Comparison of ENCODE assay signal across 1 cellular context in genomic region chr20:3727333-3728035, GRCh38.
A peak's percentile ranks its signal among the peaks of the same experiment; 100 is the strongest.
TF ChIP-seq lines count a peak whose summit lies in the region.

No MANE protein-coding gene starts in this region.

TF ChIP-seq in K562, 482 proteins besides CTCF, POLR2A, EP300 and RAD21:
- peak; percentile 27; the same call in 1 of the 2 replicates for TF ChIP-seq CTBP1 (IDR thresholded peaks at IDR 0.05; ENCODE audit: borderline replicate concordance)
- no peak for TF ChIP-seq STAT5A (IDR thresholded peaks at IDR 0.05; ENCODE audit: borderline replicate concordance, low read length)
- TF ChIP-seq C11orf30 (IDR thresholded peaks at IDR 0.05; ENCODE audit: low read depth), result peak; percentile 74; the same call in 1 of the 2 replicates
- 0 out of 2 replicates have a peak, but pooled peaks have one; percentile 8 for TF ChIP-seq ATF3 (IDR thresholded peaks at IDR 0.05)
- no peak for TF ChIP-seq ATF3 (CRISPR knock-in tag; conservative IDR thresholded peaks at IDR 0.05)
- no peak for TF ChIP-seq ZNF23 (CRISPR knock-in tag; IDR thresholded peaks at IDR 0.05)
- no peak for TF ChIP-seq E2F3 (CRISPR knock-in tag; IDR thresholded peaks at IDR 0.05)
- 0 out of 2 replicates have a peak, but pooled peaks have one; percentile 20 for TF ChIP-seq RAD51 (IDR thresholded peaks at IDR 0.05; ENCODE audit: borderline replicate concordance, low read depth)
- peak; percentile 55; the same call in 1 of the 2 replicates for TF ChIP-seq USF1 (CRISPR knock-in tag; IDR thresholded peaks at IDR 0.05)
- TF ChIP-seq, protein P1, sequence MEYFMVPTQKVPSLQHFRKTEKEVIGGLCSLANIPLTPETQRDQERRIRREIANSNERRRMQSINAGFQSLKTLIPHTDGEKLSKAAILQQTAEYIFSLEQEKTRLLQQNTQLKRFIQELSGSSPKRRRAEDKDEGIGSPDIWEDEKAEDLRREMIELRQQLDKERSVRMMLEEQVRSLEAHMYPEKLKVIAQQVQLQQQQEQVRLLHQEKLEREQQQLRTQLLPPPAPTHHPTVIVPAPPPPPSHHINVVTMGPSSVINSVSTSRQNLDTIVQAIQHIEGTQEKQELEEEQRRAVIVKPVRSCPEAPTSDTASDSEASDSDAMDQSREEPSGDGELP (CRISPR knock-in tag; IDR thresholded peaks at IDR 0.05; ENCODE audit: borderline replicate concordance), result peak; percentile 30; the same call in 1 of the 2 replicates
- TF ChIP-seq MAFK (IDR thresholded peaks at IDR 0.05; ENCODE audit: low read length), result 0 out of 2 replicates have a peak, but pooled peaks have one; percentile 19
- TF ChIP-seq ZNF316 (IDR thresholded peaks at IDR 0.05), result peak; percentile 78
- peak; percentile 63 for TF ChIP-seq MAFG (tag; conservative IDR thresholded peaks at IDR 0.05)
- TF ChIP-seq, protein P2, sequence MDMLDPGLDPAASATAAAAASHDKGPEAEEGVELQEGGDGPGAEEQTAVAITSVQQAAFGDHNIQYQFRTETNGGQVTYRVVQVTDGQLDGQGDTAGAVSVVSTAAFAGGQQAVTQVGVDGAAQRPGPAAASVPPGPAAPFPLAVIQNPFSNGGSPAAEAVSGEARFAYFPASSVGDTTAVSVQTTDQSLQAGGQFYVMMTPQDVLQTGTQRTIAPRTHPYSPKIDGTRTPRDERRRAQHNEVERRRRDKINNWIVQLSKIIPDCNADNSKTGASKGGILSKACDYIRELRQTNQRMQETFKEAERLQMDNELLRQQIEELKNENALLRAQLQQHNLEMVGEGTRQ (CRISPR knock-in tag; IDR thresholded peaks at IDR 0.05), result peak; percentile 39; the same call in 1 of the 2 replicates
- TF ChIP-seq, protein P3, sequence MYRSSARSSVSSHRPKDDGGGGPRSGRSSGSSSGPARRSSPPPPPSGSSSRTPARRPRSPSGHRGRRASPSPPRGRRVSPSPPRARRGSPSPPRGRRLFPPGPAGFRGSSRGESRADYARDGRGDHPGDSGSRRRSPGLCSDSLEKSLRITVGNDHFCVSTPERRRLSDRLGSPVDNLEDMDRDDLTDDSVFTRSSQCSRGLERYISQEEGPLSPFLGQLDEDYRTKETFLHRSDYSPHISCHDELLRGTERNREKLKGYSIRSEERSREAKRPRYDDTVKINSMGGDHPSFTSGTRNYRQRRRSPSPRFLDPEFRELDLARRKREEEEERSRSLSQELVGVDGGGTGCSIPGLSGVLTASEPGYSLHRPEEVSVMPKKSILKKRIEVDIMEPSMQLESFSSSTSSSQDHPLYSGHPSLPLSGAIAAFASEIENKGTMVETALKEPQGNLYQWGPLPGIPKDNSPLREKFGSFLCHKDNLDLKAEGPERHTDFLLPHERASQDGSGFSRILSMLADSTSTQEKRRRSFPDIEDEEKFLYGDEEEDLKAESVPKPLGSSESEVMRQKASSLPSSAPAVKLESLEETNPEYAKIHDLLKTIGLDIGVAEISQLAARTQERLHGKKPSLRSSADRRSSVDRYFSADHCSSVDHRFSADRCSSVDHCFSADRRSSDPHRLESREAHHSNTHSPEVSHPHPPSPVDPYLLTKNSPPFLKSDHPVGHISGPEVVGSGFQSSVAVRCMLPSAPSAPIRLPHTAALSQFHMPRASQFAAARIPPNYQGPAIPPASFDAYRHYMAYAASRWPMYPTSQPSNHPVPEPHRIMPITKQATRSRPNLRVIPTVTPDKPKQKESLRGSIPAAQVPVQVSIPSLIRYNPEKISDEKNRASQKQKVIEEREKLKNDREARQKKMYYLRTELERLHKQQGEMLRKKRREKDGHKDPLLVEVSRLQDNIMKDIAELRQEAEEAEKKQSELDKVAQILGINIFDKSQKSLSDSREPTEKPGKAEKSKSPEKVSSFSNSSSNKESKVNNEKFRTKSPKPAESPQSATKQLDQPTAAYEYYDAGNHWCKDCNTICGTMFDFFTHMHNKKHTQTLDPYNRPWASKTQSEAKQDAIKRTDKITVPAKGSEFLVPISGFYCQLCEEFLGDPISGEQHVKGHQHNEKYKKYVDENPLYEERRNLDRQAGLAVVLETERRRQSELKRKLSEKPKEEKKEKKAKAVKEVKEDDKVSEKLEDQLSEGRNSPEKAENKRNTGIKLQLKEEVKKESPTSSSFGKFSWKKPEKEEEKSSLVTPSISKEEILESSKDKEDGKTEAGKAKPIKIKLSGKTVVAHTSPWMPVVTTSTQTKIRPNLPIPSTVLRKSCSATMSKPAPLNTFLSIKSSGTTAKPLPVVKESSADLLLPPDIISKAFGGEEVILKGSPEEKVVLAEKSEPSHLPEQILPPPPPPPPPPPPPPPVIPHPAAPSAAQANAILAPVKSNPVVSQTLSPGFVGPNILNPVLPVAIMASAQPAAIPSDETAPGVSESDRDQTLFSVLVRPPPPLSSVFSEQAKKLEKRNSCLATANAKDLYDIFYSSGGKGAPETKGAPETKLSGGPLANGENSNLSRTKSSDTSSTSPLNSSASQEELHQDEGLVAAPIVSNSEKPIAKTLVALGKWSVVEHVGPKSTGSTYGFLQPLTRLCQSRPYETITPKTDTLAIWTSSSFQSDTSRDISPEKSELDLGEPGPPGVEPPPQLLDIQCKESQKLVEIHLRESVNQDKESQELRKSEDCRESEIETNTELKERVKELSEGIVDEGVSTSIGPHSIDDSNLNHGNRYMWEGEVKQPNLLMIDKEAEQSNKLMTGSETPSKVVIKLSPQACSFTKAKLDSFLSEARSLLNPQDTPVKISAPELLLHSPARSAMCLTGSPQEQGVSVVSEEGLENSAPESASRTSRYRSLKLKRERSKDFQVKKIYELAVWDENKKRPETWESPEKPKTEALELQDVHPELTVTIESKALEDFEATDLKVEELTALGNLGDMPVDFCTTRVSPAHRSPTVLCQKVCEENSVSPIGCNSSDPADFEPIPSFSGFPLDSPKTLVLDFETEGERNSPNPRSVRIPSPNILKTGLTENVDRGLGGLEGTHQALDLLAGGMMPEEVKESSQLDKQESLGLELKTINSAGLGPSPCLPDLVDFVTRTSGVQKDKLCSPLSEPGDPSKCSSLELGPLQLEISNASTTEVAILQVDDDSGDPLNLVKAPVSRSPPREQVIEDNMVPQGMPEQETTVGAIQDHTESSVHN (IDR thresholded peaks at IDR 0.05; ENCODE audit: borderline replicate concordance in 1 of 2, low read depth in 1 of 2), result no peak
